ENCODE assay signal across 2 cellular contexts in genomic region chr9:100472268-100472667, GRCh38.
TF ChIP-seq lines count a peak whose summit lies in the region.

No MANE protein-coding gene starts in this region.

TF ChIP-seq in IMR-90, 13 proteins besides CTCF, POLR2A, EP300 and RAD21:
- no peak for TF ChIP-seq NFE2L2 (IDR thresholded peaks at IDR 0.05; ENCODE audit: low read depth, low read length)
- no peak for TF ChIP-seq USF2 (IDR thresholded peaks at IDR 0.05; ENCODE audit: low read depth, low read length)
- no peak for TF ChIP-seq RFX5 (IDR thresholded peaks at IDR 0.05; ENCODE audit: low read depth, low read length)
- no peak for TF ChIP-seq FOS (IDR thresholded peaks at IDR 0.05; ENCODE audit: low read depth, low read length)

TF ChIP-seq in HEK293T, 16 proteins besides CTCF, POLR2A, EP300 and RAD21:
- TF ChIP-seq FOXA1 (IDR thresholded peaks at IDR 0.05) (no peak), NFRKB (IDR thresholded peaks at IDR 0.05) (no peak)
